Comparison of ENCODE assay signal across 1 cellular context in genomic region chr18:49486959-49487710, GRCh38.
A peak's percentile ranks its signal among the peaks of the same experiment; 100 is the strongest.
TF ChIP-seq lines count a peak whose summit lies in the region.

TSS of gene C18orf32 (minus strand) at chr18:49487234. CDS start at chr18:49483748, 3,486 bp downstream.

TF ChIP-seq in HEK293, 187 proteins besides CTCF, POLR2A, EP300 and RAD21 (continued from another document):
- TF ChIP-seq ZBTB10 (tag by site-specific recombination; IDR thresholded peaks at IDR 0.05) = peak; percentile 88
- TF ChIP-seq ZSCAN18 (tag by site-specific recombination; IDR thresholded peaks at IDR 0.05) = no peak
- TF ChIP-seq SETDB1 (IDR thresholded peaks at IDR 0.05; ENCODE audit: insufficient read length, low read length) = no peak
- peak; percentile 95 for TF ChIP-seq ZBTB17 (tag by site-specific recombination; IDR thresholded peaks at IDR 0.05)
- peak; percentile 87 for TF ChIP-seq ZFP37 (tag by site-specific recombination; IDR thresholded peaks at IDR 0.05)
- TF ChIP-seq RBAK (tag by site-specific recombination; IDR thresholded peaks at IDR 0.05) = no peak
- peak; percentile 78; the same call in 1 of the 2 replicates for TF ChIP-seq ZSCAN5A (tag by site-specific recombination; IDR thresholded peaks at IDR 0.05)
- TF ChIP-seq IKZF3 (tag by site-specific recombination; IDR thresholded peaks at IDR 0.05) = peak; percentile 96
- no peak for TF ChIP-seq ZNF830 (tag by site-specific recombination; IDR thresholded peaks at IDR 0.05; ENCODE audit: low read depth)
- 0 out of 2 replicates have a peak, but pooled peaks have one; percentile 25 for TF ChIP-seq ZNF596 (tag by site-specific recombination; IDR thresholded peaks at IDR 0.05)
- TF ChIP-seq SALL2 (tag by site-specific recombination; IDR thresholded peaks at IDR 0.05; ENCODE audit: borderline replicate concordance) = no peak
- TF ChIP-seq KLF7 (tag by site-specific recombination; IDR thresholded peaks at IDR 0.05; ENCODE audit: borderline replicate concordance) = 0 out of 2 replicates have a peak, but pooled peaks have one; percentile 39
- no peak for TF ChIP-seq ZNF488 (tag by site-specific recombination; IDR thresholded peaks at IDR 0.05)
- TF ChIP-seq ZNF132 (tag by site-specific recombination; IDR thresholded peaks at IDR 0.05; ENCODE audit: borderline replicate concordance) = no peak
- TF ChIP-seq ZNF23 (tag by site-specific recombination; IDR thresholded peaks at IDR 0.05; ENCODE audit: borderline replicate concordance) = no peak
- no peak for TF ChIP-seq ZNF645 (tag by site-specific recombination; IDR thresholded peaks at IDR 0.05)
- TF ChIP-seq PRDM10 (tag by site-specific recombination; IDR thresholded peaks at IDR 0.05) = peak; percentile 57; the same call in 1 of the 2 replicates
- TF ChIP-seq WT1 (tag by site-specific recombination; IDR thresholded peaks at IDR 0.05) = no peak; the same call in 1 of the 2 replicates
- TF ChIP-seq ZBTB6 (tag by site-specific recombination; IDR thresholded peaks at IDR 0.05) = no peak
- TF ChIP-seq ZNF791 (tag by site-specific recombination; IDR thresholded peaks at IDR 0.05) = no peak
- TF ChIP-seq ZFP3 (tag by site-specific recombination; IDR thresholded peaks at IDR 0.05; ENCODE audit: low read depth) = no peak
- TF ChIP-seq MZF1 (tag by site-specific recombination; IDR thresholded peaks at IDR 0.05; ENCODE audit: borderline replicate concordance) = no peak
- no peak for TF ChIP-seq ZNF280C (tag by site-specific recombination; IDR thresholded peaks at IDR 0.05)
- TF ChIP-seq SP3 (tag by site-specific recombination; IDR thresholded peaks at IDR 0.05) = peak; percentile 89
- no peak; the same call in 1 of the 2 replicates for TF ChIP-seq ZNF785 (tag by site-specific recombination; IDR thresholded peaks at IDR 0.05)
- TF ChIP-seq ZNF239 (tag by site-specific recombination; IDR thresholded peaks at IDR 0.05) = 0 out of 2 replicates have a peak, but pooled peaks have one; percentile 26
- no peak for TF ChIP-seq ZNF138 (tag by site-specific recombination; IDR thresholded peaks at IDR 0.05; ENCODE audit: borderline replicate concordance)
- TF ChIP-seq EGR2 (tag by site-specific recombination; IDR thresholded peaks at IDR 0.05; ENCODE audit: low read depth) = no peak
- TF ChIP-seq ZSCAN30 (tag by site-specific recombination; IDR thresholded peaks at IDR 0.05) = peak; percentile 92
- TF ChIP-seq ZNF2 (tag by site-specific recombination; IDR thresholded peaks at IDR 0.05) = peak; percentile 83
- no peak for TF ChIP-seq ZNF16 (tag by site-specific recombination; IDR thresholded peaks at IDR 0.05; ENCODE audit: low read depth)
- no peak for TF ChIP-seq ZNF184 (tag by site-specific recombination; IDR thresholded peaks at IDR 0.05)
- TF ChIP-seq ZNF324 (tag by site-specific recombination; IDR thresholded peaks at IDR 0.05) = 0 out of 2 replicates have a peak, but pooled peaks have one; percentile 53
- TF ChIP-seq SCRT2 (tag by site-specific recombination; IDR thresholded peaks at IDR 0.05) = peak; percentile 10; the same call in 1 of the 2 replicates
- TF ChIP-seq TCF7L2 (IDR thresholded peaks at IDR 0.05; ENCODE audit: borderline replicate concordance, low read depth, low read length) = no peak
- peak; percentile 29; the same call in 1 of the 2 replicates for TF ChIP-seq ZNF792 (tag by site-specific recombination; IDR thresholded peaks at IDR 0.05)
- peak; percentile 15; the same call in 1 of the 2 replicates for TF ChIP-seq ZNF10 (tag by site-specific recombination; IDR thresholded peaks at IDR 0.05)
- TF ChIP-seq ZNF473 (tag by site-specific recombination; IDR thresholded peaks at IDR 0.05) = no peak
- no peak for TF ChIP-seq ZNF214 (tag by site-specific recombination; IDR thresholded peaks at IDR 0.05; ENCODE audit: borderline replicate concordance)
- peak; percentile 77 for TF ChIP-seq PRDM6 (tag by site-specific recombination; IDR thresholded peaks at IDR 0.05)
- TF ChIP-seq ZNF707 (tag by site-specific recombination; IDR thresholded peaks at IDR 0.05) = no peak
- TF ChIP-seq ZNF664 (tag by site-specific recombination; IDR thresholded peaks at IDR 0.05) = no peak; the same call in 1 of the 2 replicates
- no peak for TF ChIP-seq ZNF26 (tag by site-specific recombination; IDR thresholded peaks at IDR 0.05)
- TF ChIP-seq ZNF76 (tag by site-specific recombination; IDR thresholded peaks at IDR 0.05; ENCODE audit: borderline replicate concordance, low read depth) = peak; percentile 83
